ENCODE assay signal across 8 cellular contexts in the genomic region with DNA sequence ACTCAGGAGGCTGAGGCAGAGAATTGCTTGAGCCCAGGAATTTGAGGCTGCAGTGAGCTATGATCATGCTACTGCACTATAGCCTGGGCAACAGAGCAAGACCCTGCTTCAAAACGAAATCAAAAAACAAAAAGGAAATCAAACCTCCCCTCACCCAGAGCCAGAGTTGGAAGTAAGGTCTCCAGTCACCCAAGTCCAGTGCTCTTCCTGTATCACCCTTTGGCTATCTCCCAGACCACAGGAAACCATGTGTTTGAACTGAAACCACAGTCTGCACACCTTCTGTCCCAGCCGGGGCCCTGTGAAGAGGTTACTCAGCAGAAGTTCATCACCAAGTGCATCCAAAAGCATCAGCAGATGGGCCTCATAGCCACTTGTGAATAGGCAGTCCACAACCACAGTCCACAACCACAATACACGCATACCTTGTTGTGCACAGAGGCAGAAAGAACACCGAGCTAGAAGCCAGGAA. TPM values are rescaled to one million over a fixed set of nuclear protein-coding genes. Genes with fewer than 3 reads are reported as not detected.
DNase-seq lines count a peak whose midpoint lies in the region; TF ChIP-seq lines count a peak whose summit lies in the region.

No MANE protein-coding gene starts in this region.

- peaks cover 73% of the 10 kb centered on the region for H3K4me1 ChIP-seq in CD8-positive, alpha-beta memory T cell (ENCODE audit: insufficient read depth, low read length)
- H3K4me1 ChIP-seq in tibial artery (peaks cover 0 to 65% (median 60%) of the 10 kb centered on the region in 4 donors), A673 (ENCODE audit: insufficient read depth, low read length, poor library complexity, severe bottlenecking) (peaks cover 39% of the 10 kb centered on the region)

- peak overlapping the region; percentile 94 to 98 (median 95) for H3K27ac Mint-ChIP-seq in CD8-positive, alpha-beta memory T cell
- peak overlapping the region; percentile 92 for H3K27ac Mint-ChIP-seq in activated T-cell treated with anti-CD3 and anti-CD28 coated beads, Interleukin-2, amount 50 U/mL, for 24 hours

- H3K4me1 Mint-ChIP-seq in CD8-positive, alpha-beta memory T cell = peaks cover 66 to 76% (median 75%) of the 10 kb centered on the region in 3 donors
- H3K4me1 Mint-ChIP-seq in activated T-cell treated with anti-CD3 and anti-CD28 coated beads, Interleukin-2, amount 50 U/mL, for 24 hours (ENCODE audit: low read depth) = peaks cover 71% of the 10 kb centered on the region

- DNase-seq in CD8-positive, alpha-beta memory T cell = peak; percentile 46 to 87 (median 60)
- DNase-seq in HK-2 (ENCODE audit: unreplicated experiment) = peak; percentile 83
- DNase-seq in activated T-cell treated with anti-CD3 and anti-CD28 coated beads, Interleukin-2, amount 50 U/mL, for 24 hours = peak; percentile 64
- peak; percentile 61 for DNase-seq in islet precursor cell
- DNase-seq in tibial artery = no peak
- no peak for DNase-seq in A673 (ENCODE audit: low spot score)
- no peak for DNase-seq in amygdala (lab: John Stamatoyannopoulos, UW)
- no peak for DNase-seq in D341Med (ENCODE audit: low spot score)

- peak overlapping the region; percentile 46 for H3K27ac ChIP-seq in CD8-positive, alpha-beta memory T cell (ENCODE audit: low read depth, low read length)
- peak overlapping the region; percentile 95 to 98 for H3K27ac ChIP-seq in tibial artery
- H3K27ac ChIP-seq in A673 (ENCODE audit: low read depth, low read length, poor library complexity, severe bottlenecking) = no peak overlapping the region

- POLR2A ChIA-PET in CD8-positive, alpha-beta memory T cell (lab: Charles Lee) = interaction anchor here (0.6 to 6.2 kb wide), 7 partner anchors 12 to 50 kb away, joined by 3 to 76 read pairs (median 12); no protein-coding TSS in a partner anchor
- POLR2A ChIA-PET in A673 (lab: Charles Lee; ENCODE audit: low non-redundant PET) = no interaction called here

- H3K9me3 ChIP-seq in CD8-positive, alpha-beta memory T cell (ENCODE audit: low read length) = no peaks in the 10 kb centered on the region
- H3K9me3 ChIP-seq in tibial artery = no peaks in the 10 kb centered on the region
- H3K9me3 ChIP-seq in A673 (ENCODE audit: low read depth, low read length, poor library complexity, severe bottlenecking) = no peaks in the 10 kb centered on the region

- H3K4me3 Mint-ChIP-seq in CD8-positive, alpha-beta memory T cell = peak overlapping the region; percentile 73 to 85 (median 83)
- H3K4me3 Mint-ChIP-seq in activated T-cell treated with anti-CD3 and anti-CD28 coated beads, Interleukin-2, amount 50 U/mL, for 24 hours = peak overlapping the region; percentile 71

- H3K36me3 ChIP-seq in CD8-positive, alpha-beta memory T cell (ENCODE audit: insufficient read depth, low read length) = no peaks in the 10 kb centered on the region
- H3K36me3 ChIP-seq in tibial artery (peaks cover 0 to 46% (median 3%) of the 10 kb centered on the region in 3 donors), A673 (ENCODE audit: insufficient read depth, low read length, poor library complexity, severe bottlenecking) (no peaks in the 10 kb centered on the region)

- peaks cover 3 to 57% (median 14%) of the 10 kb centered on the region in 3 donors for H3K36me3 Mint-ChIP-seq in CD8-positive, alpha-beta memory T cell
- H3K36me3 Mint-ChIP-seq in activated T-cell treated with anti-CD3 and anti-CD28 coated beads, Interleukin-2, amount 50 U/mL, for 24 hours (ENCODE audit: low read depth) = peaks cover 83% of the 10 kb centered on the region

- no TSS peak for BruUV-seq in A673 (replicated peaks; lab: Mats Ljungman, UMichigan)

- no peaks in the 10 kb centered on the region for H3K9me3 Mint-ChIP-seq in CD8-positive, alpha-beta memory T cell
- H3K9me3 Mint-ChIP-seq in activated T-cell treated with anti-CD3 and anti-CD28 coated beads, Interleukin-2, amount 50 U/mL, for 24 hours = no peaks in the 10 kb centered on the region

- H3K27me3 Mint-ChIP-seq in CD8-positive, alpha-beta memory T cell = no peaks in the 10 kb centered on the region
- H3K27me3 Mint-ChIP-seq in activated T-cell treated with anti-CD3 and anti-CD28 coated beads, Interleukin-2, amount 50 U/mL, for 24 hours = no peaks in the 10 kb centered on the region

- TF ChIP-seq CTCF in tibial artery (IDR thresholded peaks at IDR 0.05) (no peak), A673 (conservative IDR thresholded peaks at IDR 0.05; ENCODE audit: low read depth, low read length) (no peak)

- peak overlapping the region; percentile 19 for H3K4me3 ChIP-seq in CD8-positive, alpha-beta memory T cell (ENCODE audit: low read length)
- H3K4me3 ChIP-seq in tibial artery (peak overlapping the region; percentile 89 to 94), A673 (ENCODE audit: low read depth, low read length, poor library complexity, severe bottlenecking) (no peak overlapping the region)

- no peaks in the 10 kb centered on the region for H3K27me3 ChIP-seq in CD8-positive, alpha-beta memory T cell (ENCODE audit: insufficient read depth, low read length, poor library complexity, severe bottlenecking)
- no peaks in the 10 kb centered on the region for H3K27me3 ChIP-seq in tibial artery
- no peaks in the 10 kb centered on the region for H3K27me3 ChIP-seq in A673 (replicated peaks; ENCODE audit: insufficient read depth, low read depth, low read length, poor library complexity)

- intact Hi-C loops in tibial artery (cut with DNase I; ENCODE audit: low total_unique reads) = no loop called here
- intact Hi-C loops in A673 (cut with micrococcal nuclease; ENCODE audit: unreplicated experiment) = no loop called here

- CTCF ChIA-PET in CD8-positive, alpha-beta memory T cell (lab: Charles Lee) = interaction anchor here (0.8 to 6.2 kb wide), 4 partner anchors 19 to 54 kb away, joined by 5 to 44 read pairs (median 14); no protein-coding TSS in a partner anchor
- CTCF ChIA-PET in A673 (lab: Charles Lee) = no interaction called here

RNA-seq across cellular contexts. Expression of a gene that starts 4.6 kb away (rescaled TPM):
- total RNA-seq in CD8-positive, alpha-beta memory T cell = 100 to 1,000 TPM; 680 to 684 TPM
- 425 TPM for polyA plus RNA-seq in CD8-positive, alpha-beta memory T cell
- 290 and 323 TPM in 2 replicates for total RNA-seq in A673 (2021)

Comparison
In these comparisons a context has a peak if more than half of its experiments do, and no peak if none do; other contexts are left out.
1. DNase-seq: peak in CD8-positive, alpha-beta memory T cell (5 of 5), HK-2 (single experiment), activated T-cell treated with anti-CD3 and anti-CD28 coated beads, Interleukin-2, amount 50 U/mL, for 24 hours (single experiment) and islet precursor cell (single experiment); none in tibial artery (0 of 2), A673 (single experiment), amygdala (0 of 56) and D341Med (single experiment).